Comparison of ENCODE assay signal across 22 cellular contexts in the genomic region with DNA sequence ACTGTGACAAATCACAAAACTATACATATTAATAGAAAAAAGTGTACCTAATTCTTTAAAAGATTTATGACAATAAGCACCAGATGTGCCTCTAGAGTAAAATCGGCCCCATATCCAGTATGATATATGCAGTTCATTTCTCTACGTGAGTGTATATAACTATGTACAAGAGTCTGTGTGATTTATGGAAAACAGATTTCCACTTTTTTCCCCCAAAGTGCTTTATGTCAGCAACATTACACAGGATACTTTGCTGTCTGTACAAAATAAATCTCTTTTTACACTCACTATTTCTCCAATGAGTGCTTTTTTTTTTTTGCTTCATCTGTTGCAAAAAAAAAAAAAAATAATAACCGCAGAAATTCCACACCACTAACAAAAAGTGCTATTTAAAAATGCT.
DNase-seq lines count a peak whose midpoint lies in the region.
"Had no signal": no experiment of that assay in that cellular context is flagged by ENCODE, and none has a peak within 500 bp of the region (broad histone marks: within the 10 kb centered on the region; RNA-seq: fewer than 3 reads in every experiment).

No MANE protein-coding gene starts in this region.

- H3K4ac ChIP-seq in mesenchymal stem cell (ENCODE audit: low read depth in 1 of 2, low read length in 2 of 2) = no peak overlapping the region

- H4K91ac ChIP-seq in mesenchymal stem cell (ENCODE audit: low read length) = no peak overlapping the region

- H3K27ac ChIP-seq in mesenchymal stem cell (ENCODE audit: low read length, poor library complexity, severe bottlenecking) = no peak overlapping the region
- H3K27ac ChIP-seq: 22Rv1; BLaER1 treated with 17β-estradiol and CSF1 and Interleukin-3, amounts not matched to agents 10 nM and 100 nM; HL-60 had no signal

- peak; percentile 23 for DNase-seq in AG08395 (ENCODE audit: low spot score)
- DNase-seq in GM04504 (ENCODE audit: low read depth) = peak; percentile 64
- DNase-seq in adipocyte (ENCODE audit: low read depth) = peak; percentile 32
- no peak for DNase-seq in mesenchymal stem cell
- no peak for DNase-seq in midbrain (lab: John Stamatoyannopoulos, UW)
- DNase-seq in mesenteric fat pad (ENCODE audit: low spot score) = no peak
- no peak for DNase-seq in hepatic stellate cell (ENCODE audit: low spot score)
- DNase-seq: CD4-positive, alpha-beta T cell; COR-L47; EL; GDM1; NCI-H1092; NCI-H1436; NCI-H187; NCI-H2081 treated with DMSO at 0.1 percent for 48 hours; NCI-H2171; NCI-H226; NCI-H510A; SIG-M5 had no signal

- no peak overlapping the region for H3K18ac ChIP-seq in mesenchymal stem cell (ENCODE audit: low read depth in 1 of 2, low read length in 2 of 2)

- no peak overlapping the region for H2BK15ac ChIP-seq in mesenchymal stem cell (ENCODE audit: low read depth, poor library complexity, severe bottlenecking)

- H2AFZ ChIP-seq in mesenchymal stem cell (ENCODE audit: low read depth, low read length) = no peak overlapping the region

- no peak overlapping the region for H3K4me2 ChIP-seq in mesenchymal stem cell (ENCODE audit: low read length, poor library complexity, severe bottlenecking)

- 80% methylated on average over 1 of the region's 3 CpGs for WGBS in mesenchymal stem cell

- H3K14ac ChIP-seq in mesenchymal stem cell (ENCODE audit: low read length in 2 of 2) = no peak overlapping the region

- H3K9me3 ChIP-seq in adipocyte (ENCODE audit: control insufficient read depth, low read length) (no peaks in the 10 kb centered on the region), mesenchymal stem cell (ENCODE audit: control insufficient read depth, low read length) (no peaks in the 10 kb centered on the region)

- H3K9ac ChIP-seq in adipocyte (ENCODE audit: low read length) (peak overlapping the region; percentile 41), mesenchymal stem cell (ENCODE audit: low read length) (peak overlapping the region; percentile 32)
- H3K9ac ChIP-seq: BLaER1 treated with 17β-estradiol and CSF1 and Interleukin-3, amounts not matched to agents 10 nM and 100 nM had no signal

- peaks cover 14% of the 10 kb centered on the region for H3K36me3 ChIP-seq in adipocyte (ENCODE audit: control insufficient read depth, insufficient read depth, low read length, severe bottlenecking)
- H3K36me3 ChIP-seq in mesenchymal stem cell (ENCODE audit: control insufficient read depth in 1 of 2, insufficient read depth in 2 of 2, low read depth in 1 of 2, low read length in 2 of 2) = peaks cover 26 to 38% of the 10 kb centered on the region in 2 experiments
- H3K36me3 ChIP-seq: BLaER1 treated with 17β-estradiol and CSF1 and Interleukin-3, amounts not matched to agents 10 nM and 100 nM had no signal

- H3K27me3 ChIP-seq in adipocyte (replicated peaks; ENCODE audit: control insufficient read depth, insufficient read depth, low read length) (no peaks in the 10 kb centered on the region), mesenchymal stem cell (ENCODE audit: control insufficient read depth in 1 of 2, insufficient read depth in 1 of 2, low read length in 2 of 2) (no peaks in the 10 kb centered on the region)
- H3K27me3 ChIP-seq: BLaER1 treated with 17β-estradiol and CSF1 and Interleukin-3, amounts not matched to agents 10 nM and 100 nM had no signal

- no peak overlapping the region for H3K4me3 ChIP-seq in adipocyte (ENCODE audit: low read length)
- H3K4me3 ChIP-seq in mesenchymal stem cell (ENCODE audit: insufficient read depth in 1 of 2, low read depth in 1 of 2, low read length in 2 of 2) = no peak overlapping the region
- H3K4me3 ChIP-seq: BLaER1 treated with 17β-estradiol and CSF1 and Interleukin-3, amounts not matched to agents 10 nM and 100 nM had no signal

- no peak overlapping the region for H4K8ac ChIP-seq in mesenchymal stem cell (ENCODE audit: low read length)

- H3K4me1 ChIP-seq in adipocyte (ENCODE audit: control insufficient read depth, insufficient read depth, low read length) = peaks cover 43% of the 10 kb centered on the region
- peaks cover 5% of the 10 kb centered on the region for H3K4me1 ChIP-seq in mesenchymal stem cell (ENCODE audit: control insufficient read depth, insufficient read depth, low read depth, low read length)

- H2AK5ac ChIP-seq in mesenchymal stem cell (ENCODE audit: low read length, severe bottlenecking) = no peak overlapping the region

- H3K23ac ChIP-seq in mesenchymal stem cell (ENCODE audit: low read length in 2 of 2) = no peak overlapping the region

- H2BK120ac ChIP-seq in mesenchymal stem cell (ENCODE audit: low read depth, low read length) = no peak overlapping the region

- H3K79me1 ChIP-seq in mesenchymal stem cell (replicated peaks; ENCODE audit: low read length, poor library complexity, severe bottlenecking) = no peaks in the 10 kb centered on the region

- no peak overlapping the region for H2BK5ac ChIP-seq in mesenchymal stem cell (ENCODE audit: low read depth, low read length, poor library complexity, severe bottlenecking)

- no peak overlapping the region for H2BK12ac ChIP-seq in mesenchymal stem cell (ENCODE audit: low read length in 2 of 2)

Comparison
In these comparisons a context has a peak if more than half of its experiments do, and no peak if none do; other contexts are left out.
1. DNase-seq: peak in AG08395 (single experiment), GM04504 (single experiment) and adipocyte (single experiment); none in mesenchymal stem cell (single experiment), midbrain (single experiment), mesenteric fat pad (single experiment) and hepatic stellate cell (single experiment).